ENCODE assay signal across 15 cellular contexts in genomic region chr6:165487950-165488349, GRCh38.
"Had no signal": no experiment of that assay in that cellular context is flagged by ENCODE, and none has a peak within 500 bp of the region (broad histone marks: within the 10 kb centered on the region; RNA-seq: fewer than 3 reads in every experiment).

No MANE protein-coding gene starts in this region.

- H3K36me3 Mint-ChIP-seq: naive thymus-derived CD8-positive, alpha-beta T cell; type B pancreatic cell had no signal

- H3K27me3 ChIP-seq: esophagus muscularis mucosa, hepatocyte, sigmoid colon had no signal

- H3K4me3 ChIP-seq: coronary artery, esophagus muscularis mucosa, hepatocyte, mucosa of descending colon, sigmoid colon had no signal

- H3K4me1 Mint-ChIP-seq: naive thymus-derived CD8-positive, alpha-beta T cell had no signal

- H3K27me3 Mint-ChIP-seq: type B pancreatic cell had no signal

- H3K9me3 ChIP-seq: mucosa of descending colon, sigmoid colon had no signal

- ATAC-seq: mucosa of descending colon; naive thymus-derived CD8-positive, alpha-beta T cell had no signal

- H3K36me3 ChIP-seq: esophagus muscularis mucosa, sigmoid colon had no signal

- H3K4me3 Mint-ChIP-seq: naive thymus-derived CD8-positive, alpha-beta T cell; type B pancreatic cell had no signal

- DNase-seq: effector CD8-positive, alpha-beta T cell; foreskin melanocyte; head of caudate nucleus; mammary epithelial cell; mucosa of descending colon; naive thymus-derived CD8-positive, alpha-beta T cell; sigmoid colon; small intestine; stimulated activated CD4-positive, alpha-beta T cell treated with anti-CD3 and anti-CD28 coated beads, Interleukin-12 subunit alpha, Interleukin-12 subunit beta, amount 100 ng/mL, for 4 hours; stimulated activated naive CD4-positive, alpha-beta T cell treated with Interleukin-2 at 50 U/mL for 16 hours had no signal

- H3K27ac ChIP-seq: coronary artery, epithelial cell of prostate, esophagus muscularis mucosa, hepatocyte, sigmoid colon had no signal

- H3K4me1 ChIP-seq: esophagus muscularis mucosa, sigmoid colon had no signal

- H3K27ac Mint-ChIP-seq: naive thymus-derived CD8-positive, alpha-beta T cell; type B pancreatic cell had no signal
